8 cellular contexts compared by ENCODE assay signal in the genomic region with DNA sequence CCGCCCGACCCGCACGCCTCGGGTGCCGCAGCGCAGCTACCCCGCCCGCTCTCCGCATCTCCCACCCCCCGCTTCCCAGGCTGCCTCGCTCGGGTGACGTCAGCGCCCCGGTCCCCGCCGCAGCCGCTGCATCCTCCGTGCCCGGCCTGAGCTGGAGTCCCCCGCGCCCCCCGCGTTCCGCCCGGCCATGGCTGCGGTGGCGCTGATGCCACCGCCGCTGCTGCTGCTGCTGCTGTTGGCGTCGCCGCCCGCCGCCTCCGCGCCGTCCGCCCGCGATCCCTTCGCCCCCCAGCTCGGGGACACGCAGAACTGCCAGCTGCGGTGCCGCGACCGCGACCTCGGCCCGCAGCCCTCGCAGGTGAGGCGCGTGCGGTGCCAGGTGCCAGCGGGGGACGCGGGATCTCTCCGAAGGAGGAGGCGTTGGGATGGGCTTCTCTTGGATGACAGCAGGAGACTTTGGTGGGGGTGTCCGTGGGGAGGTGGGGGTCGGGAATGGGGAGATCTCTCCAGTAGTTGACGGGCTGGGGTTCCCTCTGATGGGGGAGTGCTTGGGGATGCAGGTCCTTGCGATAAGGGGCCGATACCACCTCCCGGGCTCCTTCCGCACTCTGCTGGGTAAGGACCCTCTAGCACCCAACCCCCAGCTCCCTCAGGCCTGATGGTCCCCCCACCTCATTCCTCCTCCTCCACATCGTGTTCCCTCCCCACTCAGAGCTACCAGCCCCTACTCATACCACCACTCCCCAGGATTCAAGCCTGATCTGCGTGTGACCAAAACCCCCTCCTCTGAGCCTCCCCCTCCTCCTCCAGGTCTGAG. TPM values are rescaled to one million over a fixed set of nuclear protein-coding genes. Genes with fewer than 3 reads are reported as not detected.
DNase-seq lines count a peak whose midpoint lies in the region; ATAC-seq and TF ChIP-seq lines count a peak whose summit lies in the region.

TMEM59L (plus strand) TSS at position 99 of the 817 bp plus-strand sequence; CDS start at position 188, 89 bp downstream.

- TF ChIP-seq CTCF in heart left ventricle (IDR thresholded peaks at IDR 0.05) (no peak), gastrocnemius medialis (IDR thresholded peaks at IDR 0.05 in 4 of 5, conservative IDR thresholded peaks at IDR 0.05 in 1 of 5) (no peak)

- peak; percentile 62 for DNase-seq in stimulated activated CD4-positive, alpha-beta T cell treated with anti-CD3 and anti-CD28 coated beads, Interleukin-15, amount 100 ng/mL, for 24 hours
- DNase-seq in stimulated activated CD4-positive, alpha-beta T cell treated with anti-CD3 and anti-CD28 coated beads, Interleukin-1b, Interleukin-23, amount 100 ng/mL, for 48 hours = no peak
- DNase-seq in activated T-helper 9 cell treated with anti-CD3 and anti-CD28 coated beads, Interleukin-2, amount 50 U/mL, for 16 hours (ENCODE audit: low read depth) = peak; percentile 41
- DNase-seq in heart left ventricle (peak in 1 of 5 donors; percentile 51), gastrocnemius medialis (no peak), pons (ENCODE audit: low spot score) (no peak), SHP77 treated with DMSO at 0.1 percent for 48 hours (lab: John Stamatoyannopoulos, UW) (no peak)

- peaks cover 0 to 35% (median 24%) of the 10 kb centered on the region in 12 donors for H3K4me1 ChIP-seq in heart left ventricle
- peaks cover 0 to 17% of the 10 kb centered on the region in 2 donors for H3K4me1 ChIP-seq in gastrocnemius medialis

- H3K36me3 ChIP-seq in heart left ventricle (no peaks in the 10 kb centered on the region), gastrocnemius medialis (no peaks in the 10 kb centered on the region)

- WGBS in heart left ventricle, 4 donors = 2 to 3% (median 2%) methylated on average over 41 to 70 of the region's 70 CpGs

- intact Hi-C loops in heart left ventricle (cut with DNase I) (no loop called here), gastrocnemius medialis (cut with DNase I; ENCODE audit: low total_unique reads) (no loop called here)

- no peak for TF ChIP-seq POLR2A in heart left ventricle (IDR thresholded peaks at IDR 0.05)
- TF ChIP-seq POLR2A in gastrocnemius medialis (IDR thresholded peaks at IDR 0.05) = no peak

- H3K27me3 ChIP-seq in heart left ventricle = peaks cover 46 to 84% (median 65%) of the 10 kb centered on the region in 9 donors
- peaks cover 67 to 72% (median 67%) of the 10 kb centered on the region in 3 donors for H3K27me3 ChIP-seq in gastrocnemius medialis

- no peak within 1 kb of the TSS for H3K27ac ChIP-seq in heart left ventricle
- no peak within 1 kb of the TSS for H3K27ac ChIP-seq in gastrocnemius medialis

- in situ Hi-C loops in gastrocnemius medialis (cut with MboI; ENCODE audit: low sequenced_read_pairs in 4 of 4) = no loop called here

- ATAC-seq in heart left ventricle (peak in 2 of 4 donors; percentile 31 to 52), gastrocnemius medialis (no peak), GM21529 (IDR thresholded peaks at IDR 0.05; ENCODE audit: unreplicated experiment) (no peak)

- H3K4me3 ChIP-seq in heart left ventricle (peak within 1 kb of the TSS; percentile 12 to 66 (median 50)), gastrocnemius medialis (peak within 1 kb of the TSS; percentile 31 to 50 (median 36))

- no peaks in the 10 kb centered on the region for H3K9me3 ChIP-seq in heart left ventricle
- no peaks in the 10 kb centered on the region for H3K9me3 ChIP-seq in gastrocnemius medialis

RNA-seq across cellular contexts. Expression of gene TMEM59L, which starts in this region (rescaled TPM):
- total RNA-seq in heart left ventricle = 1 to 10 TPM in 5 of 9 donors, under 1 TPM in 4; 0.50 to 4.6 (median 1.1) TPM
- polyA plus RNA-seq in heart left ventricle = 1 to 10 TPM; 1.5 to 5.1 TPM
- total RNA-seq in gastrocnemius medialis = 1 to 10 TPM in 1 of 4 donors, under 1 TPM in 2, not detected in 1; 0.20 to 2.1 (median 0.36) TPM

Comparison
In these comparisons a context has a peak if more than half of its experiments do, and no peak if none do; other contexts are left out.
1. DNase-seq: peak in stimulated activated CD4-positive, alpha-beta T cell treated with anti-CD3 and anti-CD28 coated beads, Interleukin-15, amount 100 ng/mL, for 24 hours (single experiment) and activated T-helper 9 cell treated with anti-CD3 and anti-CD28 coated beads, Interleukin-2, amount 50 U/mL, for 16 hours (single experiment); none in stimulated activated CD4-positive, alpha-beta T cell treated with anti-CD3 and anti-CD28 coated beads, Interleukin-1b, Interleukin-23, amount 100 ng/mL, for 48 hours (single experiment), gastrocnemius medialis (0 of 2), pons (single experiment) and SHP77 treated with DMSO at 0.1 percent for 48 hours (single experiment).